29 cellular contexts compared by ENCODE assay signal in the genomic region with DNA sequence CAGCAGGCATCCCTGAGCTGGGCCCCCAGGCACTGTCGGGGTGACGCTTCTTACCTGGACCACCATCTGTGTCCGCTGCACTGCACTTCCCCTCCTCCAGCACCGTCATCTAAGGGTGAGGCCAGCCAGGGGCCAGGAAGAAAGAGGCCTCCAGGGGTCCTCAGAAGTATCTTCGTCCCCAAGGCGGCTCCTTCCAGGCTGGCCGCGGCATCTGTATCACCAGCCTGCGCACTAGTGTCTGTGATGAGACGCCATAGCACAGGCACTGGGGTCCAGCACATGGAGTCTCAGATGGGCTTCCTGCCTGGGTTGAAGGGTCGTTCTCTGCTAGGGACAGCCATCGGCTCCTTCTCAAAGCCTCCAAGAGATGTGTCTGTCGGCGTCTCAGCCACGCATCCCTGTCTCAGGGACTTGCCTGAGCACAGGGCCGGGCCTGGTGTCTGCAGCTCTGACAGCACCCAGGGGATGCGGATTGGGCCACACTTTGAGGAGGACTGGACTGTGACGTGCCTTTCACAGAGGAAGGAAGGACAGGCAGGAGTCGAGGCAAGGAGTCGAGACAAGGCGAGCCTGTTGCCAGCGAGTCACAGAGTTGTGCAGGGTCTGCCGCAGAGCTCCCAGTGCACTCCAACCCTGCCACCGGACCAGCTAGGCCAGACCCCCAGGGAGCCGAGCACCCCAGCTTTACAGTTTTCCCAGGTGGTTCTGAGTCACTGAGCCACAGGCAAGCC.
DNase-seq lines count a peak whose midpoint lies in the region; ATAC-seq lines count a peak whose summit lies in the region.
"Had no signal": no experiment of that assay in that cellular context is flagged by ENCODE, and none has a peak within 500 bp of the region (broad histone marks: within the 10 kb centered on the region; RNA-seq: fewer than 3 reads in every experiment).

No MANE protein-coding gene starts in this region.

- no peaks in the 10 kb centered on the region for H3K4me1 ChIP-seq in right cardiac atrium (ENCODE audit: control insufficient read depth, insufficient read depth, low read length)
- H3K4me1 ChIP-seq: left lung, prostate gland had no signal

- intact Hi-C loops in right cardiac atrium (cut with DNase I) = loop anchor here in 1 of 4 donors (10.0 kb wide), 1 partner anchor 286 kb away; no protein-coding TSS in a partner anchor
- intact Hi-C loops in Right ventricle myocardium inferior (cut with DNase I) = loop anchor here (10.0 kb wide), 1 partner anchor 396 kb away; no protein-coding TSS in a partner anchor
- intact Hi-C loops in posterior vena cava (cut with DNase I) = no loop called here

- H3K9me3 ChIP-seq in right cardiac atrium (ENCODE audit: control insufficient read depth, low read length) = no peaks in the 10 kb centered on the region
- H3K9me3 ChIP-seq: breast epithelium, prostate gland had no signal

- H3K27ac ChIP-seq in right cardiac atrium (ENCODE audit: low read length) = no peak overlapping the region
- H3K27ac ChIP-seq: breast epithelium, epithelial cell of prostate, left lung, prostate gland had no signal

- H3K27me3 ChIP-seq in right cardiac atrium (ENCODE audit: control insufficient read depth, insufficient read depth) = no peaks in the 10 kb centered on the region
- H3K27me3 ChIP-seq: breast epithelium had no signal

- DNase-seq in right cardiac atrium = peak in 2 of 3 donors; percentile 29 to 50
- DNase-seq in Right ventricle myocardium inferior (ENCODE audit: missing footprints) = no peak
- peak; percentile 62 for DNase-seq in posterior vena cava (ENCODE audit: low spot score)
- DNase-seq in T-helper 2 cell = no peak
- no peak for DNase-seq in NCI-H1694 treated with DMSO at 0.1 percent for 48 hours (lab: John Stamatoyannopoulos, UW)
- DNase-seq: ACHN; activated CD4-positive, alpha-beta T cell treated with anti-CD3 and anti-CD28 coated beads, Interleukin-2, amount 50 U/mL, for 4 hours; activated naive CD8-positive, alpha-beta T cell treated with anti-CD3 and anti-CD28 coated beads for 36 hours; anterior cingulate cortex; DMS 273 treated with DMSO at 0.1 percent for 48 hours; effector CD8-positive, alpha-beta T cell; EL; GOT3; KG1; mesendoderm; NCI-H1092 treated with DMSO at 0.1 percent for 48 hours; NCI-H187; RPMI8226; stimulated activated CD4-positive, alpha-beta T cell treated with anti-CD3 and anti-CD28 coated beads, Interleukin-15, amount 100 ng/mL, for 24 hours; stimulated activated CD4-positive, alpha-beta T cell treated with anti-CD3 and anti-CD28 coated beads, Interleukin-4, amount 100 ng/mL, for 4 hours had no signal

- WGBS in right cardiac atrium = 87% methylated on average over 25 of the region's 25 CpGs

- H3K4me3 ChIP-seq in right cardiac atrium (ENCODE audit: low read length) = no peak overlapping the region
- H3K4me3 ChIP-seq: breast epithelium, left lung, prostate gland had no signal

- ATAC-seq in right cardiac atrium (no peak), Right ventricle myocardium inferior (no peak), esophagus mucosa (peak; percentile 16), HG03442 (IDR thresholded peaks at IDR 0.05; ENCODE audit: unreplicated experiment) (no peak)
- ATAC-seq: activated CD4-positive, CD25-positive, alpha-beta regulatory T cell treated with anti-CD3 and anti-CD28 coated beads, Interleukin-2, amount 50 U/mL, for 24 hours; CD8-positive, alpha-beta T cell; left lung; stimulated activated memory B cell treated with anti-CD40 and anti-IgM and Interleukin-4, amounts not matched to agents 10 μg/mL and 1 μg/mL and 100 μg/mL, for 72 hours had no signal

Comparison
In these comparisons a context has a peak if more than half of its experiments do, and no peak if none do; other contexts are left out.
1. DNase-seq: peak in right cardiac atrium (2 of 3) and posterior vena cava (single experiment); none in Right ventricle myocardium inferior (single experiment), T-helper 2 cell (0 of 5) and NCI-H1694 treated with DMSO at 0.1 percent for 48 hours (single experiment).